In the genomic region with DNA sequence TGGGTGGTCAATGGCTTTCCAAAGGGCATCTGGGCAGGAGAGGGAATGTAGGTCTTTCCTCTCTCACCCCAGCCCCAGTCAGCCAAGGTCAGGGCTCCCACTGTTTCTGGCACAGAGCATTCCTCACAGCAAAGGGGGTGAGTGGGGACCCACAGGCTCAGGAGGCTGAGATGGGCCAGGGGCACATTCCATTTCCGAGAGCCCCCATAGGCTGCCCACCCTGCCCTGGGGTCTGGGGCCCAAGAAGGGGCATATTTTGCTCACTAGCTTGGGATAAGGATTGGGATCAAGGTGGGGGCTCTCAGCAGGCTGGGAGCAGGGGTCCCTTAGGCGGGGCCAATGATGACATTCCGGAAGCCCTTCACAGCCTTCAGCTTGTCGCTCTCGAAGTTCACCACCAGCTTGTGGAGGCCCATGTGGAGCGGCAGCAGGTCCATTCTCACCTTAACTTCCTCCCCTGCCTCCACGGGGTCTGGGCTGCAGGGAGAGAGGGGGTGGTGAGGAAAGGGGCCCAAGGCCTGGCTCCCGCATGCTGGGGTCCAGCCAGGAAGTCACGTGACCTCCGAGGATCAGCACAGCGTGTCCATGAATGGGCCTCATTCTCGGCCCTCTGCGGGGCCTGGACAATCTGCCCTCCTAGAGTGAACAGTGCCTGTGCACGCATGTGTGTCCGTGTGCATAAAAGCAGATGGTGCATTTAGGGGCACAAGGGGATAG, we compare ENCODE assay signal across 32 cellular contexts. TPM values are rescaled to one million over a fixed set of nuclear protein-coding genes. Genes with fewer than 3 reads are reported as not detected.
DNase-seq lines count a peak whose midpoint lies in the region; ATAC-seq, FAIRE-seq and TF ChIP-seq lines count a peak whose summit lies in the region.
"Had no signal": no experiment of that assay in that cellular context is flagged by ENCODE, and none has a peak within 500 bp of the region (broad histone marks: within the 10 kb centered on the region; RNA-seq: fewer than 3 reads in every experiment).

No MANE protein-coding gene starts in this region.

- no peaks in the 10 kb centered on the region for H3K36me3 Mint-ChIP-seq in activated naive CD4-positive, alpha-beta T cell treated with anti-CD3 and anti-CD28 coated beads, Interleukin-2, amount 10 ng/mL, durations not matched to agents 7 days and 5 days
- no peaks in the 10 kb centered on the region for H3K36me3 Mint-ChIP-seq in activated naive CD4-positive, alpha-beta T cell treated with anti-CD3 and anti-CD28 coated beads, Interleukin-2, amount 50 U/mL, for 72 hours
- H3K36me3 Mint-ChIP-seq in natural killer cell, result no peaks in the 10 kb centered on the region
- H3K36me3 Mint-ChIP-seq: activated naive CD4-positive, alpha-beta T cell treated with anti-CD3 and anti-CD28 coated beads, Interleukin-2, amount 50 U/mL, for 24 hours; natural killer cell treated with Interleukin-12 subunit alpha and Interleukin-12 subunit beta and Interleukin-15 and Interleukin-18, amount 100 ng/mL, for 72 hours; stimulated activated naive B cell treated with anti-CD40 and anti-IgM and Interleukin-4, amounts not matched to agents 10 μg/mL and 1 μg/mL and 100 μg/mL, for 72 hours had no signal

- H3K4me1 ChIP-seq in K562 (replicated peaks in 1 of 2; ENCODE audit: control insufficient read depth in 2 of 2, insufficient read depth in 2 of 2, low read length in 2 of 2) (peaks cover 48 to 49% of the 10 kb centered on the region in 2 experiments), lower lobe of right lung (peaks cover 38% of the 10 kb centered on the region), stomach smooth muscle (ENCODE audit: control insufficient read depth, insufficient read depth, low read length) (peaks cover 30% of the 10 kb centered on the region)

- peaks cover 10% of the 10 kb centered on the region for H3K4me1 Mint-ChIP-seq in activated naive CD4-positive, alpha-beta T cell treated with anti-CD3 and anti-CD28 coated beads, Interleukin-2, amount 10 ng/mL, durations not matched to agents 7 days and 5 days
- H3K4me1 Mint-ChIP-seq in natural killer cell, result peaks cover 0 to 6% of the 10 kb centered on the region in 2 donors

- TF ChIP-seq EP300 in K562 (IDR thresholded peaks at IDR 0.05; ENCODE audit: low read length), result no peak

- peak; percentile 14 for DNase-seq in activated naive CD4-positive, alpha-beta T cell treated with anti-CD3 and anti-CD28 coated beads, Interleukin-2, amount 10 ng/mL, durations not matched to agents 7 days and 5 days
- no peak for DNase-seq in activated naive CD4-positive, alpha-beta T cell treated with anti-CD3 and anti-CD28 coated beads, Interleukin-2, amount 50 U/mL, for 72 hours (ENCODE audit: low spot score in 2 of 2)
- DNase-seq in K562 (ENCODE audit: extremely low read depth in 1 of 4, low spot score in 3 of 4) (no peak), lower lobe of right lung (peak; percentile 24), natural killer cell (no peak), NCI-H1048 (lab: John Stamatoyannopoulos, UW) (no peak)
- DNase-seq: 8988T; activated CD4-positive, alpha-beta memory T cell treated with anti-CD3 and anti-CD28 coated beads, Interleukin-2, amount 10 ng/mL, durations not matched to agents 7 days and 5 days; activated CD4-positive, CD25-positive, alpha-beta regulatory T cell treated with anti-CD3 and anti-CD28 coated beads, Interleukin-2, amount 50 U/mL, for 72 hours; activated CD8-positive, alpha-beta memory T cell treated with anti-CD3 and anti-CD28 coated beads, Interleukin-2, amount 50 U/mL, for 48 hours; caudate nucleus; esophagus squamous epithelium; NCI-H1105; NCI-H2029; NCI-H526; NK-92 treated with Interleukin-12 subunit alpha and Interleukin-12 subunit beta, amount 100 ng/mL, for 24 hours; stimulated activated CD4-positive, alpha-beta T cell treated with anti-CD3 and anti-CD28 coated beads, Interleukin-4, amount 100 ng/mL, for 4 hours; stimulated activated naive B cell treated with anti-CD40 and anti-IgM and Interleukin-4, amounts not matched to agents 10 μg/mL and 1 μg/mL and 100 μg/mL, for 72 hours; T-helper 1 cell; testis had no signal

- peaks cover 13% of the 10 kb centered on the region for H3K27me3 Mint-ChIP-seq in activated naive CD4-positive, alpha-beta T cell treated with anti-CD3 and anti-CD28 coated beads, Interleukin-2, amount 10 ng/mL, durations not matched to agents 7 days and 5 days
- H3K27me3 Mint-ChIP-seq in natural killer cell (ENCODE audit: low read depth in 2 of 2), result no peaks in the 10 kb centered on the region
- H3K27me3 Mint-ChIP-seq: activated CD4-positive, alpha-beta memory T cell treated with anti-CD3 and anti-CD28 coated beads, Interleukin-2, amount 10 ng/mL, durations not matched to agents 7 days and 5 days; activated naive CD4-positive, alpha-beta T cell treated with anti-CD3 and anti-CD28 coated beads, Interleukin-2, amount 50 U/mL, for 24 hours; activated T-helper 17 cell treated with anti-CD3 and anti-CD28 coated beads, Interleukin-2, amount 50 U/mL, for 72 hours; natural killer cell treated with Interleukin-12 subunit alpha and Interleukin-12 subunit beta and Interleukin-15 and Interleukin-18, amount 100 ng/mL, for 72 hours had no signal

- no peaks in the 10 kb centered on the region for H3K9me1 ChIP-seq in K562 (ENCODE audit: control insufficient read depth, insufficient read depth, low read length)

- H2AFZ ChIP-seq in K562 (ENCODE audit: low read depth, low read length), result no peak overlapping the region
- H2AFZ ChIP-seq: GM23338, parathyroid adenoma had no signal

- no peaks in the 10 kb centered on the region for H3K9me3 Mint-ChIP-seq in activated naive CD4-positive, alpha-beta T cell treated with anti-CD3 and anti-CD28 coated beads, Interleukin-2, amount 10 ng/mL, durations not matched to agents 7 days and 5 days
- H3K9me3 Mint-ChIP-seq in activated naive CD4-positive, alpha-beta T cell treated with anti-CD3 and anti-CD28 coated beads, Interleukin-2, amount 50 U/mL, for 72 hours, result no peaks in the 10 kb centered on the region
- H3K9me3 Mint-ChIP-seq in natural killer cell, result no peaks in the 10 kb centered on the region
- H3K9me3 Mint-ChIP-seq: activated CD4-positive, alpha-beta memory T cell treated with anti-CD3 and anti-CD28 coated beads, Interleukin-2, amount 10 ng/mL, durations not matched to agents 7 days and 5 days; activated naive CD4-positive, alpha-beta T cell treated with anti-CD3 and anti-CD28 coated beads, Interleukin-2, amount 50 U/mL, for 24 hours; activated T-helper 17 cell treated with anti-CD3 and anti-CD28 coated beads, Interleukin-2, amount 50 U/mL, for 72 hours; dendritic cell treated with granulocyte-macrophage colony-stimulating factor and Interleukin-4, amounts not matched to agents 40 ng/mL and 50 ng/mL, for 4 days; GM23338; natural killer cell treated with Interleukin-12 subunit alpha and Interleukin-12 subunit beta and Interleukin-15 and Interleukin-18, amount 100 ng/mL, for 72 hours; stimulated activated naive B cell treated with anti-CD40 and anti-IgM and Interleukin-4, amounts not matched to agents 10 μg/mL and 1 μg/mL and 100 μg/mL, for 72 hours had no signal

- in situ Hi-C loops in K562 (cut with MboI), result no loop called here

- 0 out of 2 replicates have a peak, but pooled peaks cover 4% of the 10 kb centered on the region for H4K20me1 ChIP-seq in K562 (replicated peaks; ENCODE audit: control insufficient read depth, insufficient read depth, low read length)

- H3K27ac ChIP-seq in K562 (ENCODE audit: extremely low read depth, low read depth, low read length) (no peak overlapping the region), lower lobe of right lung (no peak overlapping the region), stomach smooth muscle (ENCODE audit: low read length) (peak overlapping the region; percentile 18)
- H3K27ac ChIP-seq: parathyroid adenoma, SJSA1, testis had no signal

- TF ChIP-seq POLR2A in K562 (conservative IDR thresholded peaks at IDR 0.05), result no peak

- TF ChIP-seq CTCF in K562 (IDR thresholded peaks at IDR 0.05 in 2 of 3, conservative IDR thresholded peaks at IDR 0.05 in 1 of 3; ENCODE audit: insufficient read depth in 2 of 3, low read depth in 1 of 3, low read length in 3 of 3) (no peak), lower lobe of right lung (IDR thresholded peaks at IDR 0.05) (no peak), natural killer cell (IDR thresholded peaks at IDR 0.05) (no peak)

- H3K27me3 ChIP-seq in K562 (ENCODE audit: control insufficient read depth in 2 of 2, insufficient read depth in 2 of 2, low read length in 2 of 2), result no peaks in the 10 kb centered on the region
- H3K27me3 ChIP-seq in lower lobe of right lung (ENCODE audit: low read depth), result no peaks in the 10 kb centered on the region
- no peaks in the 10 kb centered on the region for H3K27me3 ChIP-seq in stomach smooth muscle (ENCODE audit: control insufficient read depth in 1 of 2, insufficient read depth in 2 of 2, low read length in 2 of 2)
- H3K27me3 ChIP-seq: SJSA1, testis had no signal

- POLR2A ChIA-PET in K562 (lab: Yijun Ruan, JAX), result interaction anchor here (0.6 to 3.4 kb wide), 4 partner anchors 7 to 27 kb away, joined by 3 to 14 read pairs (median 8); no protein-coding TSS in a partner anchor

- H3K9ac ChIP-seq in K562 (ENCODE audit: insufficient read depth in 1 of 2, low read depth in 2 of 2, low read length in 2 of 2), result peak overlapping the region in 1 of 2 experiments; percentile 18; a peak in 2 of 4 replicates
- no peak overlapping the region for H3K9ac ChIP-seq in stomach smooth muscle (ENCODE audit: low read length in 2 of 2)
- H3K9ac ChIP-seq: parathyroid adenoma had no signal

- H3K79me2 ChIP-seq in K562 (ENCODE audit: control insufficient read depth, insufficient read depth, low read length), result no peaks in the 10 kb centered on the region
- H3K79me2 ChIP-seq: parathyroid adenoma had no signal

- 93% methylated on average over 11 of the region's 15 CpGs for WGBS in K562 (ENCODE audit: insufficient coverage, low coverage, missing lambda C conversion rate)

- FAIRE-seq in K562 (lab: Jason Lieb, UNC), result no peak
- FAIRE-seq: astrocyte, frontal cortex had no signal

- H3K4me3 Mint-ChIP-seq in activated naive CD4-positive, alpha-beta T cell treated with anti-CD3 and anti-CD28 coated beads, Interleukin-2, amount 10 ng/mL, durations not matched to agents 7 days and 5 days, result no peak overlapping the region
- no peak overlapping the region for H3K4me3 Mint-ChIP-seq in natural killer cell
- H3K4me3 Mint-ChIP-seq: activated CD4-positive, alpha-beta memory T cell treated with anti-CD3 and anti-CD28 coated beads, Interleukin-2, amount 10 ng/mL, durations not matched to agents 7 days and 5 days; activated naive CD4-positive, alpha-beta T cell treated with anti-CD3 and anti-CD28 coated beads, Interleukin-2, amount 50 U/mL, for 24 hours; activated T-helper 17 cell treated with anti-CD3 and anti-CD28 coated beads, Interleukin-2, amount 50 U/mL, for 72 hours; dendritic cell treated with granulocyte-macrophage colony-stimulating factor and Interleukin-4, amounts not matched to agents 40 ng/mL and 50 ng/mL, for 4 days; GM23338; natural killer cell treated with Interleukin-12 subunit alpha and Interleukin-12 subunit beta and Interleukin-15 and Interleukin-18, amount 100 ng/mL, for 72 hours; stimulated activated naive B cell treated with anti-CD40 and anti-IgM and Interleukin-4, amounts not matched to agents 10 μg/mL and 1 μg/mL and 100 μg/mL, for 72 hours had no signal

- no peak overlapping the region for H3K4me2 ChIP-seq in K562 (ENCODE audit: insufficient read depth, low read length)
- H3K4me2 ChIP-seq: GM23338 had no signal

- H3K27ac Mint-ChIP-seq in activated naive CD4-positive, alpha-beta T cell treated with anti-CD3 and anti-CD28 coated beads, Interleukin-2, amount 10 ng/mL, durations not matched to agents 7 days and 5 days, result no peak overlapping the region
- H3K27ac Mint-ChIP-seq in activated naive CD4-positive, alpha-beta T cell treated with anti-CD3 and anti-CD28 coated beads, Interleukin-2, amount 50 U/mL, for 72 hours, result peak overlapping the region in 1 of 2 donors; percentile 36
- H3K27ac Mint-ChIP-seq in natural killer cell, result no peak overlapping the region
- H3K27ac Mint-ChIP-seq: activated CD4-positive, alpha-beta memory T cell treated with anti-CD3 and anti-CD28 coated beads, Interleukin-2, amount 10 ng/mL, durations not matched to agents 7 days and 5 days; activated naive CD4-positive, alpha-beta T cell treated with anti-CD3 and anti-CD28 coated beads, Interleukin-2, amount 50 U/mL, for 24 hours; activated T-helper 17 cell treated with anti-CD3 and anti-CD28 coated beads, Interleukin-2, amount 50 U/mL, for 72 hours; dendritic cell treated with granulocyte-macrophage colony-stimulating factor and Interleukin-4, amounts not matched to agents 40 ng/mL and 50 ng/mL, for 4 days; natural killer cell treated with Interleukin-12 subunit alpha and Interleukin-12 subunit beta and Interleukin-15 and Interleukin-18, amount 100 ng/mL, for 72 hours; stimulated activated naive B cell treated with anti-CD40 and anti-IgM and Interleukin-4, amounts not matched to agents 10 μg/mL and 1 μg/mL and 100 μg/mL, for 72 hours had no signal

- H3K9me3 ChIP-seq in K562 (replicated peaks; ENCODE audit: control insufficient read depth, insufficient read depth, low read depth, low read length) (no peaks in the 10 kb centered on the region), lower lobe of right lung (no peaks in the 10 kb centered on the region), stomach smooth muscle (ENCODE audit: control insufficient read depth in 2 of 2, low read length in 2 of 2) (no peaks in the 10 kb centered on the region)
- H3K9me3 ChIP-seq: esophagus squamous epithelium, SJSA1, testis had no signal

- no TSS peak for BruUV-seq in K562 (replicated peaks; lab: Mats Ljungman, UMichigan)

- H3K36me3 ChIP-seq in K562 (ENCODE audit: control insufficient read depth, insufficient read depth, low read length), result peaks cover 38% of the 10 kb centered on the region; the same call in 2 of the 3 replicates
- H3K36me3 ChIP-seq in lower lobe of right lung, result peaks cover 48% of the 10 kb centered on the region
- peaks cover 3 to 32% of the 10 kb centered on the region in 2 donors for H3K36me3 ChIP-seq in stomach smooth muscle (ENCODE audit: control insufficient read depth in 2 of 2, insufficient read depth in 2 of 2, low read length in 2 of 2)

- CTCF ChIA-PET in activated naive CD4-positive, alpha-beta T cell treated with anti-CD3 and anti-CD28 coated beads, Interleukin-2, amount 10 ng/mL, durations not matched to agents 7 days and 5 days (lab: Charles Lee), result interaction anchor here (0.8 to 1.6 kb wide), 2 partner anchors 16 kb away, joined by 4 to 5 read pairs; no protein-coding TSS in a partner anchor
- CTCF ChIA-PET in K562 (lab: Yijun Ruan, JAX; ENCODE audit: low intra/inter-chr PET ratio), result no interaction called here

- no peak for TF ChIP-seq RAD21 in K562 (CRISPR knock-in tag; conservative IDR thresholded peaks at IDR 0.05 in 1 of 2, IDR thresholded peaks at IDR 0.05 in 1 of 2)

- H3K4me3 ChIP-seq in K562 (no peak overlapping the region), lower lobe of right lung (no peak overlapping the region), stomach smooth muscle (ENCODE audit: low read length in 2 of 2) (no peak overlapping the region)
- H3K4me3 ChIP-seq: esophagus squamous epithelium, GM23338, SJSA1, testis had no signal

- ATAC-seq in activated naive CD4-positive, alpha-beta T cell treated with anti-CD3 and anti-CD28 coated beads, Interleukin-2, amount 50 U/mL, for 72 hours, result no peak
- ATAC-seq in K562 (no peak), lower lobe of right lung (no peak), natural killer cell (no peak), HG03025 (IDR thresholded peaks at IDR 0.05; ENCODE audit: low FRiP score, unreplicated experiment) (no peak)
- ATAC-seq: activated T-helper 17 cell treated with anti-CD3 and anti-CD28 coated beads, Interleukin-2, amount 50 U/mL, for 72 hours; GM23338; natural killer cell treated with Interleukin-12 subunit alpha and Interleukin-12 subunit beta and Interleukin-15 and Interleukin-18, amount 100 ng/mL, for 72 hours; right cardiac atrium; stimulated activated naive B cell treated with anti-CD40 and anti-IgM and Interleukin-4, amounts not matched to agents 10 μg/mL and 1 μg/mL and 100 μg/mL, for 72 hours had no signal

- intact Hi-C loops in K562 (cut with micrococcal nuclease), result no loop called here
- intact Hi-C loops in lower lobe of right lung (cut with DNase I), result no loop called here
- intact Hi-C loops in natural killer cell (cut with micrococcal nuclease), result no loop called here

RNA-seq across cellular contexts. Expression of gene TGM2, which starts 35.0 kb away (rescaled TPM):
- under 1 TPM in 1 of 2 donors, not detected in 1; 0.10 TPM for total RNA-seq in activated naive CD4-positive, alpha-beta T cell treated with anti-CD3 and anti-CD28 coated beads, Interleukin-2, amount 50 U/mL, for 72 hours
- total RNA-seq in K562 (2011; cell fraction: chromatin; rRNA removed; ENCODE audit: low replicate concordance), result 34.9 and 72.8 TPM in 2 replicates
- 45.9 and 47.5 TPM in 2 replicates for total RNA-seq in K562 (2011; cell fraction: nucleolus; rRNA removed)
- total RNA-seq in K562 (2011; cell fraction: nucleoplasm; rRNA removed), result 36.4 and 37.1 TPM in 2 replicates
- total RNA-seq in K562 (2014; rRNA removed) (48.3 and 61.2 TPM in 2 replicates), K562 (2014; rRNA removed; fragmentation: Illumina TruSeq; extraction: Trizol) (17.4 and 22.0 TPM in 2 replicates), K562 (2015; rRNA removed; fragmentation: Illumina TruSeq; extraction: Trizol) (20.4 and 21.0 TPM in 2 replicates), K562 (2021) (78.5 and 82.3 TPM in 2 replicates), lower lobe of right lung (362 TPM), natural killer cell (under 1 TPM in 2 of 3 donors, not detected in 1; 0.33 TPM)
- polyA plus RNA-seq in K562 (2011; rRNA removed) (35.3 and 37.6 TPM in 2 replicates), K562 (2014; fragmentation: Illumina TruSeq; extraction: Trizol) (55.1 and 56.7 TPM in 2 replicates), K562 (2014; fragmentation: Nextera tagmentation; extraction: Ambion mirVana) (1 to 10 TPM; 5.5 TPM), K562 (2014; rRNA removed) (43.9 and 48.0 TPM in 2 replicates)
- polyA plus RNA-seq in K562 (2011; cell fraction: cytosol; rRNA removed), result 31.6 and 76.0 TPM in 2 replicates
- polyA plus RNA-seq in K562 (2011; cell fraction: nucleus; rRNA removed), result 26.4 and 54.7 TPM in 2 replicates
- polyA plus RNA-seq in K562 (2012), result 47.9 and 85.2 TPM in 2 replicates
- polyA minus RNA-seq in K562 (2011; rRNA and poly(A)+ RNA removed), result 21.4 and 54.6 TPM in 2 replicates
- 46.4 and 51.2 TPM in 2 replicates for polyA minus RNA-seq in K562 (2011; cell fraction: cytosol; rRNA and poly(A)+ RNA removed)
- 18.8 and 21.4 TPM in 2 replicates for polyA minus RNA-seq in K562 (2011; cell fraction: nucleus; rRNA and poly(A)+ RNA removed)

Comparison
In these comparisons a context has a peak if more than half of its experiments do, and no peak if none do; other contexts are left out.
1. DNase-seq: peak in activated naive CD4-positive, alpha-beta T cell treated with anti-CD3 and anti-CD28 coated beads, Interleukin-2, amount 10 ng/mL, durations not matched to agents 7 days and 5 days (single experiment) and lower lobe of right lung (single experiment); none in activated naive CD4-positive, alpha-beta T cell treated with anti-CD3 and anti-CD28 coated beads, Interleukin-2, amount 50 U/mL, for 72 hours (0 of 2), K562 (0 of 4), natural killer cell (single experiment) and NCI-H1048 (single experiment).
2. RNA of gene TGM2, which starts 35.0 kb away (total RNA-seq): 362 TPM in lower lobe of right lung (single experiment) and 17.4 to 82.3 TPM in K562; 0.33 TPM in natural killer cell and 0.10 TPM in activated naive CD4-positive, alpha-beta T cell treated with anti-CD3 and anti-CD28 coated beads, Interleukin-2, amount 50 U/mL, for 72 hours; every median in the first group is over 10 times any median in the second.